ENCODE assay signal across 18 cellular contexts in the genomic region with DNA sequence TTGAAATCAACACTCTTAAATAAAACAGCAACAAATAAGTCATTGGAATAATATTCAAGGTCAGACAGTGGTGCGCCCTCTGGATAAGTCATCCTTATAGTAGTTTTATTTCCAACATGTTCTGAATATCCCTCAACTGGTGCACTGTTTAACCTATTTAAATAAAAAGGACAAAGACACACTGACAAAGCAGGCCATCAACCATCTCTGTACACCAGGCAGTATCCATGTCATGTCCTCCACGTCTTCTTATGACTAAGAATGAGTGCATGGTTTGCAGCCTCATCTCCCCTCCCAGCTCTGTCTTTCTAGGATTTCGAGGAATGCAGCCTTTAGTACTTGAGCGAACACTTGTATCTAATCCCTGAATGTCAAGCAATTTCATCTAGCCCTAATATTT. TPM values are rescaled to one million over a fixed set of nuclear protein-coding genes. Genes with fewer than 3 reads are reported as not detected.
DNase-seq lines count a peak whose midpoint lies in the region; ATAC-seq, FAIRE-seq and TF ChIP-seq lines count a peak whose summit lies in the region.
"Had no signal": no experiment of that assay in that cellular context is flagged by ENCODE, and none has a peak within 500 bp of the region (broad histone marks: within the 10 kb centered on the region; RNA-seq: fewer than 3 reads in every experiment).

No MANE protein-coding gene starts in this region.

- DNase-seq in AG08395 (ENCODE audit: low spot score) (peak; percentile 59), HT1080 (ENCODE audit: low read depth) (peak; percentile 27), cardiac fibroblast (ENCODE audit: low read depth in 2 of 2) (peak; percentile 26 to 63), mesenchymal stem cell (peak; percentile 59), NCI-H187 (lab: John Stamatoyannopoulos, UW) (no peak), small intestine (no peak)
- no peak for DNase-seq in activated CD8-positive, alpha-beta memory T cell treated with anti-CD3 and anti-CD28 coated beads, Interleukin-2, amount 50 U/mL, for 48 hours
- DNase-seq: activated CD4-positive, CD25-positive, alpha-beta regulatory T cell treated with anti-CD3 and anti-CD28 coated beads, Interleukin-2, amount 50 U/mL, for 72 hours; activated naive CD8-positive, alpha-beta T cell treated with anti-CD3 and anti-CD28 coated beads for 36 hours; NCI-H2081; NCI-H526 treated with DMSO at 0.1 percent for 48 hours; RPMI8226; spleen had no signal

- H4K8ac ChIP-seq in mesenchymal stem cell (ENCODE audit: low read length): no peak overlapping the region

- H3K27ac ChIP-seq in mesenchymal stem cell (ENCODE audit: low read length, poor library complexity, severe bottlenecking) (no peak overlapping the region), small intestine (ENCODE audit: low read depth in 1 of 2, low read length in 1 of 2) (no peak overlapping the region)
- H3K27ac ChIP-seq: BLaER1 treated with 17β-estradiol and CSF1 and Interleukin-3, amounts not matched to agents 10 nM and 100 nM; pancreas had no signal

- no peak overlapping the region for H3K14ac ChIP-seq in mesenchymal stem cell (ENCODE audit: low read length in 2 of 2)

- H3K4me1 ChIP-seq in mesenchymal stem cell (ENCODE audit: control insufficient read depth, insufficient read depth, low read depth, low read length): peaks cover 2% of the 10 kb centered on the region
- H3K4me1 ChIP-seq in small intestine (ENCODE audit: control insufficient read depth in 2 of 2, insufficient read depth in 1 of 2, low read depth in 1 of 2, low read length in 1 of 2): no peaks in the 10 kb centered on the region

- H2BK15ac ChIP-seq in mesenchymal stem cell (ENCODE audit: low read depth, poor library complexity, severe bottlenecking): no peak overlapping the region

- H3K4me2 ChIP-seq in mesenchymal stem cell (ENCODE audit: low read length, poor library complexity, severe bottlenecking): no peak overlapping the region
- H3K4me2 ChIP-seq: BLaER1 treated with 17β-estradiol and CSF1 and Interleukin-3, amounts not matched to agents 10 nM and 100 nM had no signal

- H3K4me3 ChIP-seq in cardiac fibroblast (replicated peaks in 1 of 2; ENCODE audit: low read depth in 2 of 2, low read length in 2 of 2): no peak overlapping the region
- no peak overlapping the region for H3K4me3 ChIP-seq in mesenchymal stem cell (ENCODE audit: insufficient read depth in 1 of 2, low read depth in 1 of 2, low read length in 2 of 2)
- H3K4me3 ChIP-seq in small intestine (ENCODE audit: low read depth in 1 of 2, low read length in 2 of 2): no peak overlapping the region
- H3K4me3 ChIP-seq: BLaER1 treated with 17β-estradiol and CSF1 and Interleukin-3, amounts not matched to agents 10 nM and 100 nM; pancreas; spleen had no signal

- H2BK5ac ChIP-seq in mesenchymal stem cell (ENCODE audit: low read depth, low read length, poor library complexity, severe bottlenecking): no peak overlapping the region

- H2BK12ac ChIP-seq in mesenchymal stem cell (ENCODE audit: low read length in 2 of 2): no peak overlapping the region

- H3K9ac ChIP-seq in mesenchymal stem cell (ENCODE audit: low read length): no peak overlapping the region
- H3K9ac ChIP-seq: BLaER1 treated with 17β-estradiol and CSF1 and Interleukin-3, amounts not matched to agents 10 nM and 100 nM had no signal

- H3K36me3 ChIP-seq in mesenchymal stem cell (ENCODE audit: control insufficient read depth in 1 of 2, insufficient read depth in 2 of 2, low read depth in 1 of 2, low read length in 2 of 2) (peaks cover 18 to 94% of the 10 kb centered on the region in 2 experiments), small intestine (ENCODE audit: control insufficient read depth in 2 of 2, insufficient read depth in 2 of 2, low read length in 2 of 2) (no peaks in the 10 kb centered on the region)

- H2BK120ac ChIP-seq in mesenchymal stem cell (ENCODE audit: low read depth, low read length): no peak overlapping the region

- H3K27me3 ChIP-seq in mesenchymal stem cell (ENCODE audit: control insufficient read depth in 1 of 2, insufficient read depth in 1 of 2, low read length in 2 of 2) (no peaks in the 10 kb centered on the region), small intestine (ENCODE audit: control insufficient read depth in 2 of 2, insufficient read depth in 2 of 2, low read length in 2 of 2) (no peaks in the 10 kb centered on the region)
- H3K27me3 ChIP-seq: BLaER1 treated with 17β-estradiol and CSF1 and Interleukin-3, amounts not matched to agents 10 nM and 100 nM; pancreas; spleen had no signal

- no peak for TF ChIP-seq CTCF in cardiac fibroblast (IDR thresholded peaks at IDR 0.05; ENCODE audit: low read depth, low read length)

- no peak overlapping the region for H3K18ac ChIP-seq in mesenchymal stem cell (ENCODE audit: low read depth in 1 of 2, low read length in 2 of 2)

- H4K91ac ChIP-seq in mesenchymal stem cell (ENCODE audit: low read length): no peak overlapping the region

- H3K79me1 ChIP-seq in mesenchymal stem cell (replicated peaks; ENCODE audit: low read length, poor library complexity, severe bottlenecking): peaks cover 2% of the 10 kb centered on the region

- H2AFZ ChIP-seq in mesenchymal stem cell (ENCODE audit: low read depth, low read length): no peak overlapping the region

- no peak overlapping the region for H3K4ac ChIP-seq in mesenchymal stem cell (ENCODE audit: low read depth in 1 of 2, low read length in 2 of 2)

- WGBS in mesenchymal stem cell: 58% methylated on average over 4 of the region's 4 CpGs
- 83 to 87% (median 84%) methylated on average over 4 of the region's 4 CpGs for WGBS in small intestine, 3 donors

- FAIRE-seq in small intestine (lab: Jason Lieb, UNC): no peak
- FAIRE-seq: colon, pancreas had no signal

- no peak for ATAC-seq in HG03045 (IDR thresholded peaks at IDR 0.05; ENCODE audit: unreplicated experiment)
- ATAC-seq: HCT116, pancreas had no signal

- H3K9me3 ChIP-seq in mesenchymal stem cell (ENCODE audit: control insufficient read depth, low read length) (no peaks in the 10 kb centered on the region), small intestine (ENCODE audit: control insufficient read depth, low read depth) (no peaks in the 10 kb centered on the region)
- H3K9me3 ChIP-seq: pancreas had no signal

- H3K23ac ChIP-seq in mesenchymal stem cell (ENCODE audit: low read length in 2 of 2): no peak overlapping the region

- no peak overlapping the region for H2AK5ac ChIP-seq in mesenchymal stem cell (ENCODE audit: low read length, severe bottlenecking)

RNA-seq across cellular contexts. Expression of gene ST3GAL5, which starts 42.4 kb away (rescaled TPM):
- 1.2 TPM in 2 replicates for total RNA-seq in HT1080 (2014; rRNA removed; shearing (Covaris generic))
- 2.0 and 2.9 TPM in 2 replicates for polyA plus RNA-seq in HT1080 (2015; cell fraction: cytosol; rRNA removed)
- polyA plus RNA-seq in HT1080 (2015; cell fraction: nucleus; rRNA removed): 2.4 and 2.5 TPM in 2 replicates
- 135 TPM for polyA plus RNA-seq in mesenchymal stem cell (2013, experiment 1 of 2)
- polyA plus RNA-seq in mesenchymal stem cell (2013, experiment 2 of 2): 140 TPM
- polyA plus RNA-seq in small intestine: 1 to 10 TPM; 1.6 to 5.2 (median 2.0) TPM

Comparison
In these comparisons a context has a peak if more than half of its experiments do, and no peak if none do; other contexts are left out.
1. DNase-seq: peak in AG08395 (single experiment), HT1080 (single experiment), cardiac fibroblast (2 of 2) and mesenchymal stem cell (single experiment); none in activated CD8-positive, alpha-beta memory T cell treated with anti-CD3 and anti-CD28 coated beads, Interleukin-2, amount 50 U/mL, for 48 hours (single experiment), NCI-H187 (0 of 2) and small intestine (single experiment).